Comparison of ENCODE assay signal across 20 cellular contexts in the genomic region with DNA sequence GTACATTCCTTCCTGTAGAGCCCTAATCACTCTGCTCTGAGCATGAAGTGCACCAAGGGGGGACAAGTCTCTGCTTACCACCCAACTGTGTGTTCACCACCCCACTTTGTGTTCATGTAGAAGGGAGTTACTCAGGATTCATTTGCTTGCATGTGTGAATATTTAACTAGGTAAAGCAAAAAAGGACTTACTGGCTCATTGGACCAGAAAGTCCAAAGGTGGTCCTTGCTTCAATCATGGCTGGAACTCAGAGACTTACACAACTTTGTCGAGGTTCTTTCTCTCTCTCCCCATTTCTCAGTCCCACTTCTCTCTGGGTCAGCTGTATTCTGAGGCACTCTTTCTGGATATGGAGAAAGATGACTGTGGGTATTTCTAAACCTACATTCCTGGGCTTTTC. TPM values are rescaled to one million over a fixed set of nuclear protein-coding genes. Genes with fewer than 3 reads are reported as not detected.
"Had no signal": no experiment of that assay in that cellular context is flagged by ENCODE, and none has a peak within 500 bp of the region (broad histone marks: within the 10 kb centered on the region; RNA-seq: fewer than 3 reads in every experiment).

No MANE protein-coding gene starts in this region.

- H3K36me3 ChIP-seq: gastrocnemius medialis, heart left ventricle, lower lobe of right lung, tibial artery had no signal

- FAIRE-seq: colon, urothelium cell line had no signal

- H3K27ac ChIP-seq: dorsolateral prefrontal cortex, epithelial cell of prostate, gastrocnemius medialis, heart left ventricle, lower lobe of right lung, tibial artery had no signal

- H3K4me3 ChIP-seq: dorsolateral prefrontal cortex, gastrocnemius medialis, heart left ventricle, lower lobe of right lung, tibial artery had no signal

- H3K9me3 ChIP-seq: gastrocnemius medialis, heart left ventricle, lower lobe of right lung, tibial artery had no signal

- DNase-seq: activated CD4-positive, alpha-beta T cell treated with anti-CD3 and anti-CD28 coated beads, Interleukin-2, amount 10 ng/mL, durations not matched to agents 24 days and 14 days; activated CD4-positive, CD25-positive, alpha-beta regulatory T cell; activated CD8-positive, alpha-beta T cell treated with anti-CD3 and anti-CD28 coated beads for 36 hours; activated naive CD4-positive, alpha-beta T cell treated with anti-CD3 and anti-CD28 coated beads for 36 hours; activated T-cell treated with anti-CD3 and anti-CD28 coated beads, Interleukin-2, amount 50 U/mL, for 1 hour; central memory CD4-positive, alpha-beta T cell; dorsolateral prefrontal cortex; endodermal cell; gastrocnemius medialis; heart left ventricle; left cardiac atrium; lower lobe of right lung; natural killer cell; posterior cingulate gyrus; stimulated activated CD4-positive, alpha-beta T cell treated with anti-CD3 and anti-CD28 coated beads, Interleukin-2, amount 100 ng/mL, for 24 hours; stimulated activated naive CD4-positive, alpha-beta T cell treated with Interleukin-2 at 50 U/mL for 16 hours; tibial artery had no signal

- H3K4me1 ChIP-seq: gastrocnemius medialis had no signal

- ATAC-seq: activated CD8-positive, alpha-beta T cell treated with anti-CD3 and anti-CD28 coated beads for 36 hours; gastrocnemius medialis; heart left ventricle; left cardiac atrium; lower lobe of right lung; natural killer cell had no signal

RNA-seq across cellular contexts. Expression of a gene that starts 4.0 kb away (rescaled TPM):
- total RNA-seq: activated naive CD4-positive, alpha-beta T cell treated with anti-CD3 and anti-CD28 coated beads for 36 hours had no signal
